4 cellular contexts compared by ENCODE assay signal in genomic region chr2:73726657-73727056, GRCh38. TPM values are rescaled to one million over a fixed set of nuclear protein-coding genes. Genes with fewer than 3 reads are reported as not detected.
"Had no signal": no experiment of that assay in that cellular context is flagged by ENCODE, and none has a peak within 500 bp of the region (broad histone marks: within the 10 kb centered on the region; RNA-seq: fewer than 3 reads in every experiment).

No MANE protein-coding gene starts in this region.

RNA-seq across cellular contexts. Expression of gene C2orf78, which starts 57.3 kb away (rescaled TPM):
- total RNA-seq: LHCN-M2, M059J, MCF 10A, NCI-H460 had no signal
